In the genomic region with DNA sequence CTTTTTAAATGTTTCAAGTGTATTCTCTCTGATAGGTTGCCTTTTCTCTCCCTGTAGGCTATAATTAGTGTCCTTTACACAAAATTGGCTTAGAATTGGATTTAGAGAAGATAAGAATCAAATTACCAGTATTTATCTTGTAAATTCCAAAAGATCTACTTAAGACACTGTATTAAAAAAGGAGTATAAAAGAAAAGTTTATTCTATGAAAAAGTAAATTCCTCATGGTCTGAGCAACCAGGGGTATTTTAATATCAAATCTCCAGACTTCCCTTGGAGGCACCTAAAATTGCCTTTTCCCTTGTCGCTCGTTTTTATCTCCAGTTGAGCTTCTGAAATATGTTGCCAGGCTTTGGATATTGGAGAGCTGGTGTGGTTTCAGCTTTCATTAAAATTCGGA, we compare ENCODE assay signal across 17 cellular contexts. TPM values are rescaled to one million over a fixed set of nuclear protein-coding genes. Genes with fewer than 3 reads are reported as not detected.
DNase-seq lines count a peak whose midpoint lies in the region; ATAC-seq and TF ChIP-seq lines count a peak whose summit lies in the region.
"Had no signal": no experiment of that assay in that cellular context is flagged by ENCODE, and none has a peak within 500 bp of the region (broad histone marks: within the 10 kb centered on the region; RNA-seq: fewer than 3 reads in every experiment).

No MANE protein-coding gene starts in this region.

- BruUV-seq in A673 (replicated peaks; lab: Mats Ljungman, UMichigan), result no TSS peak

- CTCF ChIA-PET in A673 (lab: Charles Lee), result no interaction called here

- H3K27me3 Mint-ChIP-seq in natural killer cell (ENCODE audit: low read depth in 2 of 2), result no peaks in the 10 kb centered on the region
- H3K27me3 Mint-ChIP-seq in activated T-helper 17 cell treated with anti-CD3 and anti-CD28 coated beads, Interleukin-2, amount 50 U/mL, for 72 hours, result no peaks in the 10 kb centered on the region

- H3K4me1 ChIP-seq in A673 (ENCODE audit: insufficient read depth, low read length, poor library complexity, severe bottlenecking), result peaks cover 36% of the 10 kb centered on the region

- intact Hi-C loops in A673 (cut with micrococcal nuclease; ENCODE audit: unreplicated experiment) (no loop called here), natural killer cell (cut with micrococcal nuclease) (loop anchor here (5.0 kb wide), 2 partner anchors 34 to 36 kb away; no protein-coding TSS in a partner anchor)

- H3K36me3 ChIP-seq in A673 (ENCODE audit: insufficient read depth, low read length, poor library complexity, severe bottlenecking) (no peaks in the 10 kb centered on the region), SK-N-MC (ENCODE audit: insufficient read depth, low read length) (no peaks in the 10 kb centered on the region)

- no peak overlapping the region for H3K4me3 ChIP-seq in A673 (ENCODE audit: low read depth, low read length, poor library complexity, severe bottlenecking)
- H3K4me3 ChIP-seq in SK-N-MC, result peak overlapping the region; percentile 59
- H3K4me3 ChIP-seq: GM23338 had no signal

- H3K9me3 Mint-ChIP-seq in natural killer cell, result no peaks in the 10 kb centered on the region
- no peaks in the 10 kb centered on the region for H3K9me3 Mint-ChIP-seq in stimulated activated effector memory CD8-positive, alpha-beta T cell treated with anti-CD3 and anti-CD28 coated beads, Interleukin-12 subunit alpha, Interleukin-12 subunit beta, amount 100 ng/mL, for 72 hours
- no peaks in the 10 kb centered on the region for H3K9me3 Mint-ChIP-seq in activated T-helper 17 cell treated with anti-CD3 and anti-CD28 coated beads, Interleukin-2, amount 50 U/mL, for 72 hours
- H3K9me3 Mint-ChIP-seq: CD4-positive, CD25-positive, alpha-beta regulatory T cell; GM23338 had no signal

- TF ChIP-seq CTCF in A673 (conservative IDR thresholded peaks at IDR 0.05; ENCODE audit: low read depth, low read length) (no peak), natural killer cell (IDR thresholded peaks at IDR 0.05) (no peak)

- H3K9me3 ChIP-seq in A673 (ENCODE audit: low read depth, low read length, poor library complexity, severe bottlenecking) (no peaks in the 10 kb centered on the region), SK-N-MC (ENCODE audit: low read depth, low read length) (no peaks in the 10 kb centered on the region)

- peak; percentile 73 for DNase-seq in A673 (ENCODE audit: low spot score)
- DNase-seq in SK-N-MC (ENCODE audit: low read depth, low spot score), result peak; percentile 32
- no peak for DNase-seq in natural killer cell
- DNase-seq in stimulated activated effector memory CD8-positive, alpha-beta T cell treated with anti-CD3 and anti-CD28 coated beads, Interleukin-12 subunit alpha, Interleukin-12 subunit beta, amount 100 ng/mL, for 72 hours (ENCODE audit: low spot score in 2 of 2), result no peak
- DNase-seq in UCSD-AML1 (lab: John Stamatoyannopoulos, UW; ENCODE audit: unreplicated experiment), result no peak
- no peak for DNase-seq in NCI-H2081 treated with DMSO at 0.1 percent for 48 hours (lab: John Stamatoyannopoulos, UW)
- no peak for DNase-seq in effector CD4-positive, alpha-beta T cell
- DNase-seq: AML-193; CD4-positive, CD25-positive, alpha-beta regulatory T cell; DMS79 treated with DMSO at 0.1 percent for 48 hours; KBM-7; NCI-H1092; NCI-H345; NCI-H526 treated with DMSO at 0.1 percent for 48 hours had no signal

- H3K27ac ChIP-seq in A673 (ENCODE audit: low read depth, low read length, poor library complexity, severe bottlenecking) (peak overlapping the region; percentile 14), SK-N-MC (peak overlapping the region; percentile 62; the same call in 1 of the 2 replicates)
- H3K27ac ChIP-seq: RWPE1 had no signal

- peak overlapping the region; percentile 84 to 100 for H3K27ac Mint-ChIP-seq in natural killer cell
- H3K27ac Mint-ChIP-seq in stimulated activated effector memory CD8-positive, alpha-beta T cell treated with anti-CD3 and anti-CD28 coated beads, Interleukin-12 subunit alpha, Interleukin-12 subunit beta, amount 100 ng/mL, for 72 hours, result peak overlapping the region; percentile 13
- H3K27ac Mint-ChIP-seq in activated T-helper 17 cell treated with anti-CD3 and anti-CD28 coated beads, Interleukin-2, amount 50 U/mL, for 72 hours, result no peak overlapping the region
- H3K27ac Mint-ChIP-seq: CD4-positive, CD25-positive, alpha-beta regulatory T cell; GM23338 had no signal

- peaks cover 95 to 98% of the 10 kb centered on the region in 2 donors for H3K4me1 Mint-ChIP-seq in natural killer cell
- H3K4me1 Mint-ChIP-seq in stimulated activated effector memory CD8-positive, alpha-beta T cell treated with anti-CD3 and anti-CD28 coated beads, Interleukin-12 subunit alpha, Interleukin-12 subunit beta, amount 100 ng/mL, for 72 hours, result peaks cover 57% of the 10 kb centered on the region
- H3K4me1 Mint-ChIP-seq in activated T-helper 17 cell treated with anti-CD3 and anti-CD28 coated beads, Interleukin-2, amount 50 U/mL, for 72 hours, result no peaks in the 10 kb centered on the region

- no peak overlapping the region for H3K9ac ChIP-seq in SK-N-MC (ENCODE audit: insufficient read length)

- no peaks in the 10 kb centered on the region for H3K36me3 Mint-ChIP-seq in natural killer cell
- H3K36me3 Mint-ChIP-seq in stimulated activated effector memory CD8-positive, alpha-beta T cell treated with anti-CD3 and anti-CD28 coated beads, Interleukin-12 subunit alpha, Interleukin-12 subunit beta, amount 100 ng/mL, for 72 hours, result peaks cover 27% of the 10 kb centered on the region
- no peaks in the 10 kb centered on the region for H3K36me3 Mint-ChIP-seq in activated T-helper 17 cell treated with anti-CD3 and anti-CD28 coated beads, Interleukin-2, amount 50 U/mL, for 72 hours (ENCODE audit: low read depth)
- H3K36me3 Mint-ChIP-seq: CD4-positive, CD25-positive, alpha-beta regulatory T cell had no signal

- no peaks in the 10 kb centered on the region for H3K27me3 ChIP-seq in A673 (replicated peaks; ENCODE audit: insufficient read depth, low read depth, low read length, poor library complexity)

- H3K4me3 Mint-ChIP-seq in natural killer cell, result peak overlapping the region; percentile 75
- H3K4me3 Mint-ChIP-seq in stimulated activated effector memory CD8-positive, alpha-beta T cell treated with anti-CD3 and anti-CD28 coated beads, Interleukin-12 subunit alpha, Interleukin-12 subunit beta, amount 100 ng/mL, for 72 hours, result peak overlapping the region; percentile 19
- no peak overlapping the region for H3K4me3 Mint-ChIP-seq in activated T-helper 17 cell treated with anti-CD3 and anti-CD28 coated beads, Interleukin-2, amount 50 U/mL, for 72 hours
- H3K4me3 Mint-ChIP-seq: CD4-positive, CD25-positive, alpha-beta regulatory T cell; GM23338 had no signal

- POLR2A ChIA-PET in A673 (lab: Charles Lee; ENCODE audit: low non-redundant PET), result interaction anchor here (0.6 kb wide), 1 partner anchor 49 kb away, joined by 3 read pairs; no protein-coding TSS in a partner anchor

- ATAC-seq in natural killer cell, result no peak
- ATAC-seq in stimulated activated effector memory CD8-positive, alpha-beta T cell treated with anti-CD3 and anti-CD28 coated beads, Interleukin-12 subunit alpha, Interleukin-12 subunit beta, amount 100 ng/mL, for 72 hours, result no peak
- no peak for ATAC-seq in activated T-helper 17 cell treated with anti-CD3 and anti-CD28 coated beads, Interleukin-2, amount 50 U/mL, for 72 hours (replicated peaks)
- ATAC-seq: GM23338 had no signal

RNA-seq across cellular contexts. Expression of a gene that starts 36.4 kb away (rescaled TPM):
- total RNA-seq in A673 (2021) (12.0 and 14.1 TPM in 2 replicates), natural killer cell (100 to 1,000 TPM; 104 to 224 (median 156) TPM)
- total RNA-seq in activated T-helper 17 cell treated with anti-CD3 and anti-CD28 coated beads, Interleukin-2, amount 50 U/mL, for 72 hours, result 10 to 100 TPM in 1 of 2 donors, 1 to 10 TPM in 1; 6.1 to 10.6 TPM

Comparison
In these comparisons a context has a peak if more than half of its experiments do, and no peak if none do; other contexts are left out.
1. DNase-seq: peak in A673 (single experiment) and SK-N-MC (single experiment); none in natural killer cell (single experiment), stimulated activated effector memory CD8-positive, alpha-beta T cell treated with anti-CD3 and anti-CD28 coated beads, Interleukin-12 subunit alpha, Interleukin-12 subunit beta, amount 100 ng/mL, for 72 hours (0 of 2), UCSD-AML1 (single experiment), NCI-H2081 treated with DMSO at 0.1 percent for 48 hours (single experiment) and effector CD4-positive, alpha-beta T cell (single experiment).